Comparison of ENCODE assay signal across 9 cellular contexts in the genomic region with DNA sequence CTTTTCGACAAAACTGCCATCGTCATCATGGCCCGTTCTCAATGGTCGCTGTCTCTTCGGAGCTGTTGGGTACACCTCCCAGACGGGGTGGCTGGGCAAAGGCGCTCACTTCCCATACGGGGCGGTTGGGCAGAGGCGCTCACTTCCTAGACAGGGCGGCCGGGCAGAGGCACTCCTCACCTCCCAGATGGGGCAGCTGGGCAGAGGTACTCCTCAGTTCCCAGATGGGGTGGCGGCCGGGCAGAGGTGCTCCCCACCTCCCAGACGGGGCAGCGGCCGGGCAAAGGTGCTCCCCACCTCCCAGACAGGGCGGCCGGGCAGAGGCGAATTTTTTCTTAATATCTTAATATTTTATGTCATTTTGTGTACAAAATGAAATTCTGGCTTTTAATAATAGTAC.
"Had no signal": no experiment of that assay in that cellular context is flagged by ENCODE, and none has a peak within 500 bp of the region (broad histone marks: within the 10 kb centered on the region; RNA-seq: fewer than 3 reads in every experiment).

No MANE protein-coding gene starts in this region.

- ATAC-seq: HCT116, HepG2 had no signal

- H3K36me3 ChIP-seq: HAP-1 had no signal

- H3K27ac ChIP-seq: GM23248, HL-60 had no signal

- H3K9me3 Mint-ChIP-seq: HFFc6, IgD-negative memory B cell had no signal

- H3K27me3 Mint-ChIP-seq: IgD-negative memory B cell had no signal

- H2AFZ ChIP-seq: GM23248 had no signal

- H3K4me1 ChIP-seq: HAP-1 had no signal

- H3K4me3 Mint-ChIP-seq: HFFc6, IgD-negative memory B cell had no signal

- DNase-seq: GM23248, GOT3, H7, HFFc6 had no signal

- H3K9me3 ChIP-seq: HAP-1 had no signal

- H3K9ac ChIP-seq: GM23248 had no signal

- H3K27ac Mint-ChIP-seq: HFFc6, IgD-negative memory B cell had no signal

- H3K4me3 ChIP-seq: GM23248, HAP-1 had no signal
